Comparison of ENCODE assay signal across 8 cellular contexts in the genomic region with DNA sequence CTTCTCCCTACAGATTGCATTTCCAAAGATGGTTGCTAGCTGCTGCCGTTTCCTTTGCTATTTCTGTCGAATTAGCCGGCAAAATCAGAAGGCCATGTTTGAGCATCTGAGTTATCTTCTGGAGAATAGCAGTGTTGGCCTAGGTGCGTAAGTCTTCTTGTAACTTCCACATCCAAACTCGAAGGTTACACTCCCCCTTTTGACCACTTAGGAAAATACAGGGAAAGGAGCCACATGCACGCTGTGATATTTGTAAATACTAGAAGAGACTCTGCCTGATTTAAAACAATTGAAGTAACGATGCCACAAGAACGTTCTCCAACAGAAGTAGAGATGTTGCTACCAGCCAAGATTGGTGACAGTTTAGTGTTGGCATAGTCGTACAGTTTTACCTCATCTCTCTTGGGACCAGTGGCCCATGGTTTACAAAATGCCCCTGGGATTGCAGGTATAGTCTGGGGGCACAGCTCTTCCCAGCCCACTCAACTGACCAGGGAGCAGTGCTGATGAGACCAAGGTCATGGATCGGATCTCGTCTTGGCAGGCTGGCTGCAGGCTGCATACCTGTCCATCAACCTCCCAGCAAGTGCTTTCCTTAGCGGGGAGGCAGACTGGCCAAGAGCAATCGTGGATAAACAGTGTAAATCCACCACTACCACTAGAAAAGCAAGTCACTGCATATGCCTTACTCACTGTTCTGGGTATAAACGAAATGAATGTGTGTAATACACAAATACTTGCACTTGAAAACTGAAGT.
DNase-seq lines count a peak whose midpoint lies in the region; ATAC-seq, FAIRE-seq and TF ChIP-seq lines count a peak whose summit lies in the region.

No MANE protein-coding gene starts in this region.

- CTCF ChIA-PET in A549 (lab: Yijun Ruan, JAX) = interaction anchor here (0.5 to 4.4 kb wide), 82 partner anchors 9 to 704 kb away, joined by 3 to 159 read pairs (median 4); partner anchors contain the start of gene RYR3

- intact Hi-C loops in esophagus muscularis mucosa (cut with DNase I) = loop anchor here (2.0 to 5.0 kb wide), 2 partner anchors 408 to 613 kb away; no protein-coding TSS in a partner anchor

- no peaks in the 10 kb centered on the region for H3K4me1 ChIP-seq in A549
- H3K4me1 ChIP-seq in GM23248 (ENCODE audit: insufficient read depth) = no peaks in the 10 kb centered on the region
- peaks cover 0 to 6% (median 3%) of the 10 kb centered on the region in 4 donors for H3K4me1 ChIP-seq in esophagus muscularis mucosa

- TF ChIP-seq POLR2A in A549 (IDR thresholded peaks at IDR 0.05; ENCODE audit: low read length) = no peak
- no peak for TF ChIP-seq POLR2A in esophagus muscularis mucosa (IDR thresholded peaks at IDR 0.05; ENCODE audit: low read depth)

- TF ChIP-seq RAD21 in A549 (conservative IDR thresholded peaks at IDR 0.05 in 1 of 2, IDR thresholded peaks at IDR 0.05 in 1 of 2) = 0 out of 5 replicates have a peak, but pooled peaks of 1 of the 2 experiments have one; percentile 14

- no peaks in the 10 kb centered on the region for H3K9me3 ChIP-seq in A549
- H3K9me3 ChIP-seq in GM23248 (ENCODE audit: low read depth) = no peaks in the 10 kb centered on the region
- no peaks in the 10 kb centered on the region for H3K9me3 ChIP-seq in WERI-Rb-1 (ENCODE audit: severe bottlenecking)
- no peaks in the 10 kb centered on the region for H3K9me3 ChIP-seq in esophagus muscularis mucosa

- H3K79me2 ChIP-seq in GM23248 (ENCODE audit: insufficient read depth) = no peaks in the 10 kb centered on the region

- H3K27ac ChIP-seq in A549 (no peak overlapping the region), GM23248 (no peak overlapping the region), WERI-Rb-1 (no peak overlapping the region), esophagus muscularis mucosa (replicated peaks in 1 of 4) (no peak overlapping the region)

- no peak for FAIRE-seq in A549 (lab: Jason Lieb, UNC)

- ATAC-seq in A549 = peak; percentile 43 to 64; a peak in 3 of 6 replicates

- POLR2A ChIA-PET in A549 (lab: Yijun Ruan, JAX) = interaction anchor here (1.5 to 1.6 kb wide), 2 partner anchors 406 to 407 kb away, joined by 4 to 7 read pairs; no protein-coding TSS in a partner anchor

- H3F3A ChIP-seq in GM23248 (ENCODE audit: insufficient read depth) = no peaks in the 10 kb centered on the region

- peaks cover 45% of the 10 kb centered on the region for H3K27me3 ChIP-seq in GM23248 (replicated peaks; ENCODE audit: insufficient read depth)
- no peaks in the 10 kb centered on the region for H3K27me3 ChIP-seq in WERI-Rb-1 (ENCODE audit: insufficient read depth, low read depth, severe bottlenecking)
- H3K27me3 ChIP-seq in esophagus muscularis mucosa = no peaks in the 10 kb centered on the region

- in situ Hi-C loops in GM23248 (cut with MboI) = loop anchor here (5.0 to 10.0 kb wide), 2 partner anchors 413 to 465 kb away; no protein-coding TSS in a partner anchor

- H3K9ac ChIP-seq in GM23248 = no peak overlapping the region

- TF ChIP-seq CTCF in A549 (IDR thresholded peaks at IDR 0.05) = no peak
- peak; percentile 44; the same call in 1 of the 2 replicates for TF ChIP-seq CTCF in WERI-Rb-1 (IDR thresholded peaks at IDR 0.05; ENCODE audit: low read depth, low read length)
- TF ChIP-seq CTCF in esophagus muscularis mucosa (IDR thresholded peaks at IDR 0.05) = peak in 1 of 3 experiments; percentile 19

- DNase-seq in A549 (ENCODE audit: low read depth in 1 of 2, low spot score in 1 of 2) (peak in 1 of 2 experiments; percentile 53), GM23248 (peak; percentile 10), WERI-Rb-1 (no peak), iPS-NIHi11 (ENCODE audit: low spot score) (peak; percentile 21), NCI-H524 treated with DMSO at 0.1 percent for 48 hours (lab: John Stamatoyannopoulos, UW) (no peak), esophagus muscularis mucosa (ENCODE audit: extremely low spot score) (no peak), DMS79 (lab: John Stamatoyannopoulos, UW) (no peak)
- DNase-seq in stimulated activated CD4-positive, alpha-beta T cell treated with anti-CD3 and anti-CD28 coated beads, Interleukin-4, amount 100 ng/mL, for 24 hours = no peak

- no peak overlapping the region for H2AFZ ChIP-seq in GM23248

- WGBS in A549 (ENCODE audit: missing lambda C conversion rate) = 39% methylated on average over 14 of the region's 14 CpGs
- WGBS in GM23248 (ENCODE audit: low coverage in 1 of 2, low lambda C conversion rate in 2 of 2, missing lambda C conversion rate in 2 of 2), 2 experiments = 54 to 57% methylated on average over 14 of the region's 14 CpGs
- WGBS in esophagus muscularis mucosa = 64% methylated on average over 14 of the region's 14 CpGs

- TF ChIP-seq EP300 in A549 (IDR thresholded peaks at IDR 0.05) (no peak), esophagus muscularis mucosa (IDR thresholded peaks at IDR 0.05) (no peak)

- no peaks in the 10 kb centered on the region for H4K20me1 ChIP-seq in GM23248 (ENCODE audit: insufficient read depth)

- no peaks in the 10 kb centered on the region for H3K9me2 ChIP-seq in GM23248 (ENCODE audit: insufficient read depth)

- H3K4me3 ChIP-seq in A549 = no peak overlapping the region
- H3K4me3 ChIP-seq in GM23248 = no peak overlapping the region
- no peak overlapping the region for H3K4me3 ChIP-seq in WERI-Rb-1 (ENCODE audit: low read depth, low read length)
- no peak overlapping the region for H3K4me3 ChIP-seq in esophagus muscularis mucosa

- H3K4me2 ChIP-seq in A549 = no peak overlapping the region; the same call in 2 of the 3 replicates
- no peak overlapping the region for H3K4me2 ChIP-seq in GM23248 (ENCODE audit: unreplicated experiment)

- H3K36me3 ChIP-seq in GM23248 (ENCODE audit: low read depth) = no peaks in the 10 kb centered on the region
- no peaks in the 10 kb centered on the region for H3K36me3 ChIP-seq in WERI-Rb-1
- H3K36me3 ChIP-seq in esophagus muscularis mucosa = peaks cover 0 to 4% (median 2%) of the 10 kb centered on the region in 4 donors

TF ChIP-seq in A549, 52 proteins besides CTCF, POLR2A, EP300 and RAD21:
- TF ChIP-seq HOXB5 (CRISPR knock-in tag; IDR thresholded peaks at IDR 0.05) = no peak
- no peak for TF ChIP-seq POLR2AphosphoS2 (conservative IDR thresholded peaks at IDR 0.05; ENCODE audit: low read length)
- no peak for TF ChIP-seq ZSCAN20 (CRISPR knock-in tag; IDR thresholded peaks at IDR 0.05)
- TF ChIP-seq RNF2 (IDR thresholded peaks at IDR 0.05; ENCODE audit: borderline replicate concordance, low read depth) = no peak

Comparison
In these comparisons a context has a peak if more than half of its experiments do, and no peak if none do; other contexts are left out.
1. DNase-seq: peak in GM23248 (single experiment) and iPS-NIHi11 (single experiment); none in WERI-Rb-1 (single experiment), NCI-H524 treated with DMSO at 0.1 percent for 48 hours (single experiment), esophagus muscularis mucosa (single experiment), DMS79 (single experiment) and stimulated activated CD4-positive, alpha-beta T cell treated with anti-CD3 and anti-CD28 coated beads, Interleukin-4, amount 100 ng/mL, for 24 hours (single experiment).